In genomic region chr9:35998333-35998732, GRCh38 we compare ENCODE assay signal across 21 cellular contexts. TPM values are rescaled to one million over a fixed set of nuclear protein-coding genes. Genes with fewer than 3 reads are reported as not detected.
"Had no signal": no experiment of that assay in that cellular context is flagged by ENCODE, and none has a peak within 500 bp of the region (broad histone marks: within the 10 kb centered on the region; RNA-seq: fewer than 3 reads in every experiment).

No MANE protein-coding gene starts in this region.

- H3K27ac ChIP-seq: SJSA1, SK-N-MC had no signal

- H3K36me3 ChIP-seq: SJSA1 had no signal

- DNase-seq: Karpas-422, KG1, MM.1S, NCI-H1092, NCI-H1105 treated with DMSO at 0.1 percent for 48 hours, NCI-H1436, NCI-H187, NCI-H2029, NCI-H2081 treated with DMSO at 0.1 percent for 48 hours, NCI-H2171, NCI-H226, NCI-H446, NCI-H510A, NCI-H524 treated with DMSO at 0.1 percent for 48 hours, NCI-H69, NCI-H774, Right ventricle myocardium superior, RPMI8226, SIG-M5 had no signal

- H3K27me3 ChIP-seq: SJSA1 had no signal

- H3K4me3 ChIP-seq: SJSA1, SK-N-MC had no signal

- H3K9me3 ChIP-seq: SJSA1 had no signal

- H3K4me1 ChIP-seq: SJSA1 had no signal

RNA-seq across cellular contexts. Expression of gene OR2S2, which starts 40.4 kb away (rescaled TPM):
- total RNA-seq: Right ventricle myocardium superior, SJSA1 had no signal
